In genomic region chr2:32063310-32064020, GRCh38 we compare ENCODE assay signal across 1 cellular context.
TF ChIP-seq lines count a peak whose summit lies in the region.

SPAST (plus strand) TSS chr2:32063556; CDS start chr2:32063832, 276 bp downstream.

TF ChIP-seq in HepG2, 621 proteins besides CTCF, POLR2A, EP300 and RAD21 (continued from another document and continues in another):
- TF ChIP-seq ZHX2 (IDR thresholded peaks at IDR 0.05; ENCODE audit: low read depth) (peak; percentile 80), ZHX2 (CRISPR knock-in tag; IDR thresholded peaks at IDR 0.05; ENCODE audit: borderline replicate concordance) (peak; percentile 46; the same call in 1 of the 2 replicates), KDM1A (CRISPR knock-in tag; IDR thresholded peaks at IDR 0.05) (no peak; the same call in 1 of the 2 replicates), ZNF879 (CRISPR knock-in tag; IDR thresholded peaks at IDR 0.05) (no peak), PRMT3 (CRISPR knock-in tag; IDR thresholded peaks at IDR 0.05; ENCODE audit: borderline replicate concordance, low read depth) (peak; percentile 86; the same call in 1 of the 2 replicates), MNT (IDR thresholded peaks at IDR 0.05) (peak; percentile 95), ZBTB39 (CRISPR knock-in tag; IDR thresholded peaks at IDR 0.05) (no peak), KLF6 (CRISPR knock-in tag; IDR thresholded peaks at IDR 0.05) (peak; percentile 65; the same call in 1 of the 2 replicates), BATF2 (CRISPR knock-in tag; IDR thresholded peaks at IDR 0.05) (no peak), ZNF710 (CRISPR knock-in tag; IDR thresholded peaks at IDR 0.05; ENCODE audit: borderline replicate concordance) (peak; percentile 74; the same call in 1 of the 2 replicates), NFE2L1 (CRISPR knock-in tag; IDR thresholded peaks at IDR 0.05; ENCODE audit: borderline replicate concordance) (no peak), ZNF619 (CRISPR knock-in tag; IDR thresholded peaks at IDR 0.05) (0 out of 2 replicates have a peak, but pooled peaks have one; percentile 55), PAF1 (CRISPR knock-in tag; IDR thresholded peaks at IDR 0.05) (no peak), NR2F2 (IDR thresholded peaks at IDR 0.05; ENCODE audit: borderline replicate concordance, low read depth) (peak; percentile 52; the same call in 1 of the 2 replicates), ZFP91 (CRISPR knock-in tag; IDR thresholded peaks at IDR 0.05; ENCODE audit: borderline replicate concordance) (peak; percentile 88; the same call in 1 of the 2 replicates), ZSCAN5A (CRISPR knock-in tag; IDR thresholded peaks at IDR 0.05; ENCODE audit: borderline replicate concordance) (0 out of 2 replicates have a peak, but pooled peaks have one; percentile 83), KLF12 (CRISPR knock-in tag; IDR thresholded peaks at IDR 0.05; ENCODE audit: borderline replicate concordance) (peak; percentile 87), ZNF652 (CRISPR knock-in tag; IDR thresholded peaks at IDR 0.05; ENCODE audit: borderline replicate concordance, low read depth) (no peak), SKI (IDR thresholded peaks at IDR 0.05; ENCODE audit: partially characterized antibody) (peak; percentile 82), PATZ1 (CRISPR knock-in tag; IDR thresholded peaks at IDR 0.05) (peak; percentile 96), ISL2 (CRISPR knock-in tag; IDR thresholded peaks at IDR 0.05) (peak; percentile 88), ZBTB10 (CRISPR knock-in tag; IDR thresholded peaks at IDR 0.05; ENCODE audit: borderline replicate concordance) (peak; percentile 45; the same call in 1 of the 2 replicates), IKZF4 (CRISPR knock-in tag; IDR thresholded peaks at IDR 0.05; ENCODE audit: borderline replicate concordance, low read depth, not compliant biosample characterization) (no peak), ZC3H4 (CRISPR knock-in tag; IDR thresholded peaks at IDR 0.05; ENCODE audit: borderline replicate concordance) (no peak), ZNF382 (CRISPR knock-in tag; IDR thresholded peaks at IDR 0.05; ENCODE audit: borderline replicate concordance) (no peak), KLF13 (CRISPR knock-in tag; IDR thresholded peaks at IDR 0.05) (no peak), ZNF24 (IDR thresholded peaks at IDR 0.05) (no peak), RFXANK (CRISPR knock-in tag; IDR thresholded peaks at IDR 0.05) (no peak; the same call in 1 of the 2 replicates), LBX2 (CRISPR knock-in tag; IDR thresholded peaks at IDR 0.05; ENCODE audit: borderline replicate concordance) (no peak), SRSF9 (IDR thresholded peaks at IDR 0.05; ENCODE audit: borderline replicate concordance, insufficient read depth, low read depth, low read length, poor library complexity, severe bottlenecking) (no peak), ZNF549 (CRISPR knock-in tag; IDR thresholded peaks at IDR 0.05) (0 out of 2 replicates have a peak, but pooled peaks have one; percentile 41), NR2F1 (CRISPR knock-in tag; IDR thresholded peaks at IDR 0.05) (peak in 1 of 2 experiments; percentile 8; a peak in 1 of 4 replicates), ZNF333 (CRISPR knock-in tag; IDR thresholded peaks at IDR 0.05; ENCODE audit: borderline replicate concordance) (0 out of 2 replicates have a peak, but pooled peaks have one; percentile 51), MXD4 (CRISPR knock-in tag; IDR thresholded peaks at IDR 0.05) (peak; percentile 81), GATA4 (IDR thresholded peaks at IDR 0.05; ENCODE audit: borderline replicate concordance, low read depth) (0 out of 2 replicates have a peak, but pooled peaks have one; percentile 7), ZNF12 (CRISPR knock-in tag; IDR thresholded peaks at IDR 0.05) (0 out of 2 replicates have a peak, but pooled peaks have one; percentile 30)
